8 cellular contexts compared by ENCODE assay signal in the genomic region with DNA sequence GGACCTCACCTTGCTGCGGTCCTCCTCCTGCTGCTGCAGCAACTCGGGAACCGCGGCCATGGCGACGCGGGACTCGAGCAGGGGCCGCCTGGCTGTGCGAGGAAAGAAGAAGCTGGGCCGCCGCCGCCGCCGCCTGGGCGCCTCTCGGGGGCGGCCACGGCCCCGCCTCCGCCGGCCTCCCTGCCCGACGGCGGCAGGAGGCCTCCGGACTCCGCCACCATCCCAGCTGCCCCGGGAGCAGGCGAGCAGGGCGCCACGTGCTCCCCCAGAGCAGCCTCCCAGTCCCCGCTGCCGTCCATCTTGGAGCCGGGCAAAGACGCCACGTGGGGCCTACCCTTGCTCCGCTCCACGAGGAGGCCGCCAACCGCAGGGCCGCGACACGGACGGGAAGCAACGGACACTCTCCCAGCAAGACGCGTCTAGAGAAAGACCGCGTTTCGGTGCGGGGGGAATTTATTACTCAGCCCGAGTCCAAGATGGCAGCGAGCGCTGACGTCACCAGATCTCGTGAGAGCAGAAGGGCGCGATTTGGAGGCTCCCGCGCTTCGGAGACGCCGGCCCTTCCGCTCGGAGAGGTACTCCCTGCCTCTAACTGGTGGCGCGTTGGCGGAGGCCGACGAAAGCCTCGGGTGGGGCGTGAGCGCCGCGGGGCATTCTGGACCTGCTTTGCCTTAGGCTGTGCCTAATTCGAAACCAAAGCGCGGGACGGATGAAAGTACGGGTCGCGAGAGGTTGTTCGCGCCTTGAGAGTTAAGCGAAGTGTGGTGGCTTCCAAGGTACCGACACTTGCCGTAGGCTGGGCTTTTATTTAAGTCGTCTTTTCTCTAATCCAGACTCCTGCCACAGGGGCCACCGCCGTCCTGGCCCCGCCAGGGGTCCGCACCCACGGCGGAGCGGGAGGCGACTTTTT. TPM values are rescaled to one million over a fixed set of nuclear protein-coding genes. Genes with fewer than 3 reads are reported as not detected.
DNase-seq lines count a peak whose midpoint lies in the region; ATAC-seq and TF ChIP-seq lines count a peak whose summit lies in the region.

Gene MGME1 (plus strand): TSS at position 653 of the 910 bp plus-strand sequence. CDS start 842 bp downstream, outside the sequence.
Gene SNX5 (minus strand): TSS at position 429 of the 910 bp plus-strand sequence. CDS start 369 bp downstream, at position 60.

- H3K4me3 ChIP-seq in left lung, result peak within 1 kb of the TSS; percentile 82 to 96

- DNase-seq in NCI-H774 (lab: John Stamatoyannopoulos, UW) (peak; percentile 97), dermis blood vessel endothelial cell (peak; percentile 100), left lung (peak; percentile 100)
- peak; percentile 99 for DNase-seq in activated CD4-positive, alpha-beta T cell treated with anti-CD3 and anti-CD28 coated beads, Interleukin-2, amount 50 U/mL, for 4 hours
- DNase-seq in stimulated activated CD4-positive, alpha-beta T cell treated with anti-CD3 and anti-CD28 coated beads, Interleukin-2, amount 100 ng/mL, for 48 hours, result peak; percentile 99

- peaks cover 45 to 79% of the 10 kb centered on the region in 2 donors for H3K4me1 ChIP-seq in left lung

- no peaks in the 10 kb centered on the region for H3K36me3 ChIP-seq in left lung

- H3K27me3 ChIP-seq in left lung, result no peaks in the 10 kb centered on the region

- intact Hi-C loops in left lung (cut with DNase I), result no loop called here

- TF ChIP-seq CTCF in C4-2B (conservative IDR thresholded peaks at IDR 0.05) (no peak), left lung (IDR thresholded peaks at IDR 0.05) (peak in 1 of 2 donors; percentile 15)

- H3K27ac ChIP-seq in C4-2B (peak within 1 kb of the TSS; percentile 98), left lung (peak within 1 kb of the TSS; percentile 97 to 99)

- H3K9me3 ChIP-seq in left lung, result no peaks in the 10 kb centered on the region

- ATAC-seq in GM19395 (IDR thresholded peaks at IDR 0.05; ENCODE audit: unreplicated experiment) (peak; percentile 75), HG03565 (IDR thresholded peaks at IDR 0.05; ENCODE audit: unreplicated experiment) (peak; percentile 72), left lung (peak; percentile 93)

RNA-seq across cellular contexts. Expression of gene MGME1, which starts in this region (rescaled TPM):
- total RNA-seq in dermis blood vessel endothelial cell (8.5 and 21.5 TPM in 2 replicates), left lung (10 to 100 TPM; 13.3 to 13.4 TPM)

RNA-seq across cellular contexts. Expression of gene SNX5, which starts in this region (rescaled TPM):
- 97.3 and 135 TPM in 2 replicates for total RNA-seq in dermis blood vessel endothelial cell
- total RNA-seq in left lung, result 10 to 100 TPM; 82.0 to 87.0 TPM

Comparison
In these comparisons a context has a peak if more than half of its experiments do, and no peak if none do; other contexts are left out.
1. Peak in every context shown above with its lines: DNase-seq, ATAC-seq, H3K4me3 ChIP-seq and H3K27ac ChIP-seq.